In the genomic region with DNA sequence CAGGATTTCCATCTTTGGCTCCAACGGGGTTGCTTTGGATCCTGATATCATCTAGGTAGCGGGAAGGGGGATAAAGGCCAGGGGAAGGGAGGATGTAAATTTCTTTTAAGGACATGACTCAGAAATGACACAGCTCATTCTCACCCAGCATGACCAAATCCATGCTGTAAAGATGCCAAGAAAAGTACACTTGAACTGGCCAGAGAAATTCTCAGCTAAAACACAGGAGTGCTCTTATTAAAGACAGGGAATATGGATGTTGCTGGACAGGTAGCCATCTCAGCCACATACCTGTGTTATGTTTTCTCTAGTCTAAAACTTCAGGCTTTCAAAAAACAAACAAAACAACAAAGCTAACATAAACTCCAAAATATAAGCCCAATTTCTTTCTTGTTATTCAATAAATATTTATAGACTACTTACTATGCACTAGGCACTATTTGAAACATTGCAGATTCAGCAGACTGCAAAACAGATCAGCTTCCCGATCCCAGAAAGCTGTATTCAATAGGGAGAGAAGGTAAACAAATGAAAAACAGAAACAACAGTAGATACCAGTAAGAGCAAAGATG, we compare ENCODE assay signal across 8 cellular contexts.
DNase-seq lines count a peak whose midpoint lies in the region; ATAC-seq and TF ChIP-seq lines count a peak whose summit lies in the region.

No MANE protein-coding gene starts in this region.

- H4K91ac ChIP-seq in mesenchymal stem cell (ENCODE audit: low read length): no peak overlapping the region

- H3K4me3 ChIP-seq in choroid plexus epithelial cell (ENCODE audit: low read depth, low read length): no peak overlapping the region
- H3K4me3 ChIP-seq in mesenchymal stem cell (ENCODE audit: insufficient read depth in 1 of 2, low read depth in 1 of 2, low read length in 2 of 2): peak overlapping the region in 1 of 2 experiments; percentile 59

- WGBS in mesenchymal stem cell: 0% methylated on average over 1 of the region's 3 CpGs

- no peak overlapping the region for H3K18ac ChIP-seq in mesenchymal stem cell (ENCODE audit: low read depth in 1 of 2, low read length in 2 of 2)

- H4K8ac ChIP-seq in mesenchymal stem cell (ENCODE audit: low read length): no peak overlapping the region

- H3K4me2 ChIP-seq in mesenchymal stem cell (ENCODE audit: low read length, poor library complexity, severe bottlenecking): no peak overlapping the region

- no peak overlapping the region for H3K23ac ChIP-seq in mesenchymal stem cell (ENCODE audit: low read length in 2 of 2)

- no peak for TF ChIP-seq CTCF in choroid plexus epithelial cell (conservative IDR thresholded peaks at IDR 0.05; ENCODE audit: low read depth, low read length)

- H3K27ac ChIP-seq in mesenchymal stem cell (ENCODE audit: low read length, poor library complexity, severe bottlenecking): peak overlapping the region; percentile 74

- H3K14ac ChIP-seq in mesenchymal stem cell (ENCODE audit: low read length in 2 of 2): no peak overlapping the region

- H3K36me3 ChIP-seq in mesenchymal stem cell (ENCODE audit: control insufficient read depth in 1 of 2, insufficient read depth in 2 of 2, low read depth in 1 of 2, low read length in 2 of 2): no peaks in the 10 kb centered on the region

- no peak overlapping the region for H2BK12ac ChIP-seq in mesenchymal stem cell (ENCODE audit: low read length in 2 of 2)

- no peaks in the 10 kb centered on the region for H3K9me3 ChIP-seq in mesenchymal stem cell (ENCODE audit: control insufficient read depth, low read length)

- DNase-seq in A172 (ENCODE audit: low spot score): peak; percentile 96
- DNase-seq in LHCN-M2 (ENCODE audit: low read depth): peak; percentile 100
- peak; percentile 97 for DNase-seq in choroid plexus epithelial cell (ENCODE audit: low read depth)
- peak; percentile 93 for DNase-seq in mesenchymal stem cell
- no peak for DNase-seq in stimulated activated CD4-positive, alpha-beta T cell treated with anti-CD3 and anti-CD28 coated beads, Interleukin-4, amount 100 ng/mL, for 24 hours
- DNase-seq in activated CD4-positive, alpha-beta T cell treated with anti-CD3 and anti-CD28 coated beads for 4 hours: no peak
- no peak for DNase-seq in NCI-H1105 treated with DMSO at 0.1 percent for 48 hours (lab: John Stamatoyannopoulos, UW)

- H3K27me3 ChIP-seq in mesenchymal stem cell (ENCODE audit: control insufficient read depth in 1 of 2, insufficient read depth in 1 of 2, low read length in 2 of 2): no peaks in the 10 kb centered on the region

- H3K4me1 ChIP-seq in mesenchymal stem cell (ENCODE audit: control insufficient read depth, insufficient read depth, low read depth, low read length): peaks cover 3% of the 10 kb centered on the region

- H3K79me1 ChIP-seq in mesenchymal stem cell (replicated peaks; ENCODE audit: low read length, poor library complexity, severe bottlenecking): no peaks in the 10 kb centered on the region

- peak overlapping the region; percentile 85 for H3K9ac ChIP-seq in mesenchymal stem cell (ENCODE audit: low read length)

- no peak overlapping the region for H3K4ac ChIP-seq in mesenchymal stem cell (ENCODE audit: low read depth in 1 of 2, low read length in 2 of 2)

- no peak overlapping the region for H2BK15ac ChIP-seq in mesenchymal stem cell (ENCODE audit: low read depth, poor library complexity, severe bottlenecking)

- no peak overlapping the region for H2AK5ac ChIP-seq in mesenchymal stem cell (ENCODE audit: low read length, severe bottlenecking)

- H2AFZ ChIP-seq in mesenchymal stem cell (ENCODE audit: low read depth, low read length): no peak overlapping the region

- H2BK5ac ChIP-seq in mesenchymal stem cell (ENCODE audit: low read depth, low read length, poor library complexity, severe bottlenecking): peak overlapping the region; percentile 53

- ATAC-seq in HG03571 (IDR thresholded peaks at IDR 0.05; ENCODE audit: unreplicated experiment): no peak

- H2BK120ac ChIP-seq in mesenchymal stem cell (ENCODE audit: low read depth, low read length): peak overlapping the region; percentile 58

Comparison
In these comparisons a context has a peak if more than half of its experiments do, and no peak if none do; other contexts are left out.
1. DNase-seq: peak in A172 (single experiment), LHCN-M2 (single experiment), choroid plexus epithelial cell (single experiment) and mesenchymal stem cell (single experiment); none in stimulated activated CD4-positive, alpha-beta T cell treated with anti-CD3 and anti-CD28 coated beads, Interleukin-4, amount 100 ng/mL, for 24 hours (single experiment), activated CD4-positive, alpha-beta T cell treated with anti-CD3 and anti-CD28 coated beads for 4 hours (0 of 2) and NCI-H1105 treated with DMSO at 0.1 percent for 48 hours (single experiment).